Comparison of ENCODE assay signal across 16 cellular contexts in genomic region chr21:37710555-37711293, GRCh38.
A peak's percentile ranks its signal among the peaks of the same experiment; 100 is the strongest.
DNase-seq lines count a peak whose midpoint lies in the region; ATAC-seq and TF ChIP-seq lines count a peak whose summit lies in the region.
"Had no signal": no experiment of that assay in that cellular context is flagged by ENCODE, and none has a peak within 500 bp of the region (broad histone marks: within the 10 kb centered on the region; RNA-seq: fewer than 3 reads in every experiment).

No MANE protein-coding gene starts in this region.

- no peak overlapping the region for H4K91ac ChIP-seq in trophoblast cell (ENCODE audit: low read depth, low read length)

- H3K9me3 ChIP-seq in HEK293 (ENCODE audit: control insufficient read depth, insufficient read depth, low read depth, low read length) (no peaks in the 10 kb centered on the region), trophoblast cell (ENCODE audit: insufficient read depth, low read depth, low read length) (peaks cover 7% of the 10 kb centered on the region)
- H3K9me3 ChIP-seq: spleen, vagina had no signal

- no peak overlapping the region for H3K18ac ChIP-seq in trophoblast cell (ENCODE audit: low read length)

- H3K9me3 Mint-ChIP-seq in activated T-helper 1 cell treated with anti-CD3 and anti-CD28 coated beads, Interleukin-12 subunit alpha, Interleukin-12 subunit beta, Interleukin-2, Interleukin-4 antibody, amounts not matched to agents 30 ng/mL and 10 ng/mL and 1 ng/mL, durations not matched to agents 14 hours and 24 hours and 36 hours = no peaks in the 10 kb centered on the region
- H3K9me3 Mint-ChIP-seq: activated CD4-positive, alpha-beta memory T cell treated with anti-CD3 and anti-CD28 coated beads, Interleukin-2, amount 10 ng/mL, durations not matched to agents 7 days and 5 days had no signal

- no peaks in the 10 kb centered on the region for H3K36me3 Mint-ChIP-seq in activated T-helper 1 cell treated with anti-CD3 and anti-CD28 coated beads, Interleukin-12 subunit alpha, Interleukin-12 subunit beta, Interleukin-2, Interleukin-4 antibody, amounts not matched to agents 30 ng/mL and 10 ng/mL and 1 ng/mL, durations not matched to agents 14 hours and 24 hours and 36 hours (ENCODE audit: low read depth)
- H3K36me3 Mint-ChIP-seq: activated naive CD8-positive, alpha-beta T cell; naive B cell had no signal

- H3K4ac ChIP-seq in trophoblast cell (ENCODE audit: low read depth, low read length) = no peak overlapping the region

- no peak overlapping the region for H3K23ac ChIP-seq in trophoblast cell (ENCODE audit: low read length)

- H3K9ac ChIP-seq in trophoblast cell (ENCODE audit: low read length) = no peak overlapping the region

- WGBS in trophoblast cell (ENCODE audit: extremely low coverage, insufficient coverage, insufficient read length) = no CpG with 5 or more reads among the region's 24 CpGs

- no peak overlapping the region for H3K4me3 ChIP-seq in HEK293 (ENCODE audit: low read depth, low read length)
- H3K4me3 ChIP-seq in trophoblast cell (ENCODE audit: low read depth, low read length) = no peak overlapping the region
- H3K4me3 ChIP-seq: spleen, vagina had no signal

- H3K27ac Mint-ChIP-seq in activated T-helper 1 cell treated with anti-CD3 and anti-CD28 coated beads, Interleukin-12 subunit alpha, Interleukin-12 subunit beta, Interleukin-2, Interleukin-4 antibody, amounts not matched to agents 30 ng/mL and 10 ng/mL and 1 ng/mL, durations not matched to agents 14 hours and 24 hours and 36 hours = no peak overlapping the region
- H3K27ac Mint-ChIP-seq: activated CD4-positive, alpha-beta memory T cell treated with anti-CD3 and anti-CD28 coated beads, Interleukin-2, amount 10 ng/mL, durations not matched to agents 7 days and 5 days; activated naive CD8-positive, alpha-beta T cell; naive B cell had no signal

- H4K12ac ChIP-seq in trophoblast cell (ENCODE audit: low read depth, low read length) = no peak overlapping the region

- H2AK5ac ChIP-seq in trophoblast cell (ENCODE audit: low read length) = no peak overlapping the region

- H2AFZ ChIP-seq in trophoblast cell (ENCODE audit: insufficient read depth, low read length, poor library complexity) = no peak overlapping the region

- peaks cover 19% of the 10 kb centered on the region for H3K4me1 ChIP-seq in HEK293 (ENCODE audit: control insufficient read depth, insufficient read depth, low read length)
- no peaks in the 10 kb centered on the region for H3K4me1 ChIP-seq in trophoblast cell (ENCODE audit: control insufficient read depth in 1 of 2, insufficient read depth in 2 of 2, low read length in 2 of 2)
- H3K4me1 ChIP-seq: spleen, vagina had no signal

- H2BK5ac ChIP-seq in trophoblast cell (ENCODE audit: low read depth, low read length, poor library complexity) = no peak overlapping the region

- H3K4me1 Mint-ChIP-seq in activated T-helper 1 cell treated with anti-CD3 and anti-CD28 coated beads, Interleukin-12 subunit alpha, Interleukin-12 subunit beta, Interleukin-2, Interleukin-4 antibody, amounts not matched to agents 30 ng/mL and 10 ng/mL and 1 ng/mL, durations not matched to agents 14 hours and 24 hours and 36 hours (ENCODE audit: low read depth) = no peaks in the 10 kb centered on the region
- H3K4me1 Mint-ChIP-seq: activated CD4-positive, alpha-beta memory T cell treated with anti-CD3 and anti-CD28 coated beads, Interleukin-2, amount 10 ng/mL, durations not matched to agents 7 days and 5 days; naive B cell had no signal

- H3K79me2 ChIP-seq in trophoblast cell (ENCODE audit: control insufficient read depth, insufficient read depth, low read length, poor library complexity) = no peaks in the 10 kb centered on the region

- no peak overlapping the region for H2BK12ac ChIP-seq in trophoblast cell (ENCODE audit: low read length)

- H3K4me3 Mint-ChIP-seq in activated T-helper 1 cell treated with anti-CD3 and anti-CD28 coated beads, Interleukin-12 subunit alpha, Interleukin-12 subunit beta, Interleukin-2, Interleukin-4 antibody, amounts not matched to agents 30 ng/mL and 10 ng/mL and 1 ng/mL, durations not matched to agents 14 hours and 24 hours and 36 hours = no peak overlapping the region
- H3K4me3 Mint-ChIP-seq: activated CD4-positive, alpha-beta memory T cell treated with anti-CD3 and anti-CD28 coated beads, Interleukin-2, amount 10 ng/mL, durations not matched to agents 7 days and 5 days; activated naive CD8-positive, alpha-beta T cell; naive B cell had no signal

- H3K27me3 Mint-ChIP-seq in activated T-helper 1 cell treated with anti-CD3 and anti-CD28 coated beads, Interleukin-12 subunit alpha, Interleukin-12 subunit beta, Interleukin-2, Interleukin-4 antibody, amounts not matched to agents 30 ng/mL and 10 ng/mL and 1 ng/mL, durations not matched to agents 14 hours and 24 hours and 36 hours (ENCODE audit: insufficient read depth) = peaks cover 7% of the 10 kb centered on the region

- no peak overlapping the region for H2BK120ac ChIP-seq in trophoblast cell (ENCODE audit: insufficient read depth, low read length, poor library complexity)

- peak; percentile 93 for DNase-seq in NCI-H69 (lab: John Stamatoyannopoulos, UW)
- peak; percentile 16 for DNase-seq in fibroblast of peridontal ligament (ENCODE audit: extremely low read depth)
- peak; percentile 41 to 69 for DNase-seq in trophoblast cell
- no peak for DNase-seq in activated T-helper 1 cell treated with anti-CD3 and anti-CD28 coated beads, Interleukin-12 subunit alpha, Interleukin-12 subunit beta, Interleukin-2, Interleukin-4 antibody, amounts not matched to agents 30 ng/mL and 10 ng/mL and 1 ng/mL, durations not matched to agents 14 hours and 24 hours and 36 hours (ENCODE audit: low spot score)
- DNase-seq: activated CD4-positive, alpha-beta memory T cell treated with anti-CD3 and anti-CD28 coated beads, Interleukin-2, amount 10 ng/mL, durations not matched to agents 7 days and 5 days; DMS 273 treated with DMSO at 0.1 percent for 48 hours; effector memory CD4-positive, alpha-beta T cell; naive B cell; spleen; stimulated activated CD8-positive, alpha-beta memory T cell treated with anti-CD3 and anti-CD28 coated beads, Interleukin-4, amount 100 ng/mL, for 48 hours; T-helper 2 cell had no signal

- ATAC-seq in GM18519 (IDR thresholded peaks at IDR 0.05; ENCODE audit: low FRiP score, unreplicated experiment) (no peak), HG02870 (IDR thresholded peaks at IDR 0.05; ENCODE audit: unreplicated experiment) (no peak)

- H3K36me3 ChIP-seq in HEK293 (ENCODE audit: control insufficient read depth in 2 of 2, insufficient read depth in 1 of 2, low read length in 2 of 2) (no peaks in the 10 kb centered on the region), trophoblast cell (ENCODE audit: control insufficient read depth in 1 of 2, insufficient read depth in 2 of 2, low read length in 2 of 2) (no peaks in the 10 kb centered on the region)
- H3K36me3 ChIP-seq: spleen, vagina had no signal

- H3K14ac ChIP-seq in trophoblast cell (ENCODE audit: low read length) = no peak overlapping the region

- H3K4me2 ChIP-seq in trophoblast cell (ENCODE audit: low read length) = no peak overlapping the region

- no peaks in the 10 kb centered on the region for H3K79me1 ChIP-seq in trophoblast cell (ENCODE audit: low read length)

- intact Hi-C loops in activated T-helper 1 cell treated with anti-CD3 and anti-CD28 coated beads, Interleukin-12 subunit alpha, Interleukin-12 subunit beta, Interleukin-2, Interleukin-4 antibody, amounts not matched to agents 30 ng/mL and 10 ng/mL and 1 ng/mL, durations not matched to agents 14 hours and 24 hours and 36 hours (cut with micrococcal nuclease) = no loop called here

- CTCF ChIA-PET in HEK293 (lab: Yijun Ruan, JAX) = interaction anchor here (0.6 to 3.8 kb wide), 15 partner anchors 10 to 543 kb away, joined by 3 to 38 read pairs (median 8); partner anchors contain the start of gene KCNJ6

- POLR2A ChIA-PET in HEK293 (lab: Yijun Ruan, JAX) = interaction anchor here (0.6 kb wide), 1 partner anchor 83 kb away, joined by 3 read pairs; no protein-coding TSS in a partner anchor

- no peaks in the 10 kb centered on the region for H3K27me3 ChIP-seq in trophoblast cell (ENCODE audit: insufficient read depth, low read length)
- H3K27me3 ChIP-seq: vagina had no signal

- H4K8ac ChIP-seq in trophoblast cell (ENCODE audit: low read depth, low read length) = no peak overlapping the region

- TF ChIP-seq CTCF in HEK293 (tag by site-specific recombination; IDR thresholded peaks at IDR 0.05) = no peak

- H3K27ac ChIP-seq in HEK293 (ENCODE audit: extremely low read depth, low read depth, low read length) (peak overlapping the region; percentile 76), trophoblast cell (ENCODE audit: low read depth, low read length) (no peak overlapping the region)
- H3K27ac ChIP-seq: spleen, vagina had no signal

TF ChIP-seq in HEK293, 187 proteins besides CTCF, POLR2A, EP300 and RAD21 (continues in another document):
- TF ChIP-seq SETDB1 (IDR thresholded peaks at IDR 0.05; ENCODE audit: insufficient read length, low read length) (no peak), FEZF1 (tag by site-specific recombination; IDR thresholded peaks at IDR 0.05) (peak; percentile 73), ZFHX2 (tag by site-specific recombination; conservative IDR thresholded peaks at IDR 0.05) (peak; percentile 42; the same call in 1 of the 2 replicates), ZNF521 (tag by site-specific recombination; IDR thresholded peaks at IDR 0.05) (no peak)
- TF ChIP-seq, protein P1, sequence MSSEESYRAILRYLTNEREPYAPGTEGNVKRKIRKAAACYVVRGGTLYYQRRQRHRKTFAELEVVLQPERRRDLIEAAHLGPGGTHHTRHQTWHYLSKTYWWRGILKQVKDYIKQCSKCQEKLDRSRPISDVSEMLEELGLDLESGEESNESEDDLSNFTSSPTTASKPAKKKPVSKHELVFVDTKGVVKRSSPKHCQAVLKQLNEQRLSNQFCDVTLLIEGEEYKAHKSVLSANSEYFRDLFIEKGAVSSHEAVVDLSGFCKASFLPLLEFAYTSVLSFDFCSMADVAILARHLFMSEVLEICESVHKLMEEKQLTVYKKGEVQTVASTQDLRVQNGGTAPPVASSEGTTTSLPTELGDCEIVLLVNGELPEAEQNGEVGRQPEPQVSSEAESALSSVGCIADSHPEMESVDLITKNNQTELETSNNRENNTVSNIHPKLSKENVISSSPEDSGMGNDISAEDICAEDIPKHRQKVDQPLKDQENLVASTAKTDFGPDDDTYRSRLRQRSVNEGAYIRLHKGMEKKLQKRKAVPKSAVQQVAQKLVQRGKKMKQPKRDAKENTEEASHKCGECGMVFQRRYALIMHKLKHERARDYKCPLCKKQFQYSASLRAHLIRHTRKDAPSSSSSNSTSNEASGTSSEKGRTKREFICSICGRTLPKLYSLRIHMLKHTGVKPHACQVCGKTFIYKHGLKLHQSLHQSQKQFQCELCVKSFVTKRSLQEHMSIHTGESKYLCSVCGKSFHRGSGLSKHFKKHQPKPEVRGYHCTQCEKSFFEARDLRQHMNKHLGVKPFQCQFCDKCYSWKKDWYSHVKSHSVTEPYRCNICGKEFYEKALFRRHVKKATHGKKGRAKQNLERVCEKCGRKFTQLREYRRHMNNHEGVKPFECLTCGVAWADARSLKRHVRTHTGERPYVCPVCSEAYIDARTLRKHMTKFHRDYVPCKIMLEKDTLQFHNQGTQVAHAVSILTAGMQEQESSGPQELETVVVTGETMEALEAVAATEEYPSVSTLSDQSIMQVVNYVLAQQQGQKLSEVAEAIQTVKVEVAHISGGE (tag by site-specific recombination; conservative IDR thresholded peaks at IDR 0.05; ENCODE audit: low read depth) = no peak
